ENCODE assay signal across 8 cellular contexts in the genomic region with DNA sequence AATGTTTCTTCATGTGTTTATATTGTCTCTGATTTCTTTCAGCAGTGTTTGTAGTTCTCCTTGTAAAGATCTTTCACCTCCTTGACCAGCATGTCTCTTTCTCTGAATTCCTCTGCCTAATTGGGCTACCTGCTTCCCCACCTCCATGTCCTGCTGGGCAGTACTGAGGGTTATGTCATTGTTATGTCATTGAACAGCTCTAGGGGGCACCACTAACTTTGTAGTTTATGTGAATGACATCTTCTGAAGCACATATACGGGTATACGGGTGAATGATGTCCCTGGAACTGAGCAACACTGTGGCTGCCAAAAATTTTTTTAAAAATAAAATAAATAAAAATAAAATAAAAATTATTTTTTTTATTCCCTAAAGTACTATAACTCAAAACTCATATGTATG. TPM values are rescaled to one million over a fixed set of nuclear protein-coding genes. Genes with fewer than 3 reads are reported as not detected.
DNase-seq lines count a peak whose midpoint lies in the region; ATAC-seq and TF ChIP-seq lines count a peak whose summit lies in the region.

No MANE protein-coding gene starts in this region.

- WGBS in body of pancreas, 2 donors, result 54 to 55% methylated on average over 2 of the region's 2 CpGs
- WGBS in hepatocyte (ENCODE audit: low lambda C conversion rate, missing lambda C conversion rate), result 83% methylated on average over 2 of the region's 2 CpGs

- H3K9me3 ChIP-seq in body of pancreas (no peaks in the 10 kb centered on the region), hepatocyte (ENCODE audit: low read depth) (no peaks in the 10 kb centered on the region)

- H3K27ac ChIP-seq in body of pancreas (no peak overlapping the region), hepatocyte (no peak overlapping the region)

- POLR2A ChIA-PET in BJ (lab: Charles Lee), result no interaction called here

- H3K4me1 ChIP-seq in body of pancreas (no peaks in the 10 kb centered on the region), hepatocyte (ENCODE audit: insufficient read depth) (peaks cover 14% of the 10 kb centered on the region)

- no peaks in the 10 kb centered on the region for H3K27me3 ChIP-seq in BJ (ENCODE audit: control insufficient read depth, insufficient read depth, low read length)
- H3K27me3 ChIP-seq in body of pancreas, result no peaks in the 10 kb centered on the region
- no peaks in the 10 kb centered on the region for H3K27me3 ChIP-seq in hepatocyte

- H4K20me1 ChIP-seq in hepatocyte (ENCODE audit: insufficient read depth, poor library complexity, severe bottlenecking), result no peaks in the 10 kb centered on the region

- no peaks in the 10 kb centered on the region for H3K9me2 ChIP-seq in hepatocyte (replicated peaks; ENCODE audit: insufficient read depth)

- ATAC-seq in GM21367 (IDR thresholded peaks at IDR 0.05; ENCODE audit: unreplicated experiment) (peak; percentile 49), HG03354 (IDR thresholded peaks at IDR 0.05; ENCODE audit: poor library complexity, severe bottlenecking, unreplicated experiment) (no peak), body of pancreas (no peak), GM18520 (IDR thresholded peaks at IDR 0.05; ENCODE audit: unreplicated experiment) (no peak)

- TF ChIP-seq CTCF in BJ (IDR thresholded peaks at IDR 0.05; ENCODE audit: insufficient read depth, low read depth, low read length) (peak; percentile 11; the same call in 1 of the 2 replicates), fibroblast of the aortic adventitia (IDR thresholded peaks at IDR 0.05; ENCODE audit: insufficient read depth, low read length) (peak; percentile 9), body of pancreas (IDR thresholded peaks at IDR 0.05) (no peak), hepatocyte (IDR thresholded peaks at IDR 0.05; ENCODE audit: poor library complexity) (no peak)

- DNase-seq in BJ (ENCODE audit: low read depth) (no peak), NCI-H446 (lab: John Stamatoyannopoulos, UW) (peak; percentile 15 to 57), fibroblast of the aortic adventitia (ENCODE audit: low read depth) (no peak), body of pancreas (no peak), hepatocyte (ENCODE audit: low spot score) (no peak)

- H3K36me3 ChIP-seq in BJ (ENCODE audit: control insufficient read depth, insufficient read depth, low read length), result no peaks in the 10 kb centered on the region
- H3K36me3 ChIP-seq in body of pancreas (replicated peaks in 1 of 2; ENCODE audit: insufficient read depth in 1 of 2, low read depth in 2 of 2), result no peaks in the 10 kb centered on the region
- H3K36me3 ChIP-seq in hepatocyte (replicated peaks; ENCODE audit: insufficient read depth, low read depth), result no peaks in the 10 kb centered on the region

- CTCF ChIA-PET in BJ (lab: Yijun Ruan, JAX), result no interaction called here

- no peak overlapping the region for H3K4me3 ChIP-seq in BJ (ENCODE audit: low read depth, low read length)
- H3K4me3 ChIP-seq in fibroblast of the aortic adventitia (ENCODE audit: low read depth, low read length), result no peak overlapping the region
- H3K4me3 ChIP-seq in body of pancreas, result no peak overlapping the region
- H3K4me3 ChIP-seq in hepatocyte, result no peak overlapping the region

- no peaks in the 10 kb centered on the region for H3K79me2 ChIP-seq in hepatocyte

- no peak overlapping the region for H2AFZ ChIP-seq in hepatocyte

- no peak for TF ChIP-seq POLR2A in body of pancreas (IDR thresholded peaks at IDR 0.05)

- intact Hi-C loops in body of pancreas (cut with DNase I), result no loop called here

- H3K4me2 ChIP-seq in hepatocyte, result no peak overlapping the region

RNA-seq across cellular contexts. Expression of gene SNCAIP, which starts 16.9 kb away (rescaled TPM):
- 1.5 and 1.7 TPM in 2 replicates for polyA plus RNA-seq in BJ (2011; rRNA removed)
- 1.7 and 1.9 TPM in 2 replicates for polyA minus RNA-seq in BJ (2011; rRNA and poly(A)+ RNA removed)
- total RNA-seq in fibroblast of the aortic adventitia (ENCODE audit: low replicate concordance), result 0.18 and 0.57 TPM in 2 replicates
- 1 to 10 TPM; 1.3 to 2.6 TPM for total RNA-seq in body of pancreas
- 19.0 and 19.1 TPM in 2 replicates for total RNA-seq in hepatocyte
- 7.1 and 11.4 TPM in 2 replicates for polyA plus RNA-seq in hepatocyte

Comparison
In these comparisons a context has a peak if more than half of its experiments do, and no peak if none do; other contexts are left out.
1. DNase-seq: peak in NCI-H446 (2 of 2); none in BJ (single experiment), fibroblast of the aortic adventitia (single experiment), body of pancreas (0 of 4) and hepatocyte (single experiment).
2. CTCF ChIP-seq: peak in BJ (single experiment) and fibroblast of the aortic adventitia (single experiment); none in body of pancreas (0 of 7) and hepatocyte (single experiment).